Comparison of ENCODE assay signal across 8 cellular contexts in genomic region chrX:120380699-120381098, GRCh38. TPM values are rescaled to one million over a fixed set of nuclear protein-coding genes. Genes with fewer than 3 reads are reported as not detected.
DNase-seq lines count a peak whose midpoint lies in the region; ATAC-seq and TF ChIP-seq lines count a peak whose summit lies in the region.

No MANE protein-coding gene starts in this region.

- H3K36me3 ChIP-seq in vagina = no peaks in the 10 kb centered on the region
- H3K36me3 ChIP-seq in ovary = no peaks in the 10 kb centered on the region
- no peaks in the 10 kb centered on the region for H3K36me3 ChIP-seq in upper lobe of left lung

- H3K4me1 ChIP-seq in vagina = no peaks in the 10 kb centered on the region
- H3K4me1 ChIP-seq in ovary (ENCODE audit: insufficient read depth) = no peaks in the 10 kb centered on the region
- H3K4me1 ChIP-seq in upper lobe of left lung = no peaks in the 10 kb centered on the region

- ATAC-seq in naive thymus-derived CD8-positive, alpha-beta T cell = peak; percentile 72 to 82
- ATAC-seq in upper lobe of left lung (ENCODE audit: low FRiP score in 2 of 2) = no peak

- H3K27ac Mint-ChIP-seq in Calu3 (ENCODE audit: unreplicated experiment) = no peak overlapping the region
- H3K27ac Mint-ChIP-seq in naive thymus-derived CD8-positive, alpha-beta T cell = peak overlapping the region in 2 of 10 donors; percentile 17 to 18

- DNase-seq in Calu3 (peak; percentile 43), GM20000 (ENCODE audit: low spot score) (peak; percentile 5), NCI-H2107 treated with DMSO at 0.1 percent for 48 hours (lab: John Stamatoyannopoulos, UW; ENCODE audit: unreplicated experiment) (peak; percentile 38), astrocyte of the spinal cord (ENCODE audit: low read depth, low spot score) (peak; percentile 5), vagina (ENCODE audit: extremely low spot score in 2 of 2) (no peak), ovary (no peak), upper lobe of left lung (no peak)
- DNase-seq in naive thymus-derived CD8-positive, alpha-beta T cell = peak in 9 of 10 donors; percentile 1 to 64 (median 33)

- H3K27me3 ChIP-seq in vagina = no peaks in the 10 kb centered on the region
- H3K27me3 ChIP-seq in ovary = no peaks in the 10 kb centered on the region
- H3K27me3 ChIP-seq in upper lobe of left lung = no peaks in the 10 kb centered on the region

- no peaks in the 10 kb centered on the region for H3K9me3 Mint-ChIP-seq in Calu3 (ENCODE audit: low read depth, unreplicated experiment)
- no peaks in the 10 kb centered on the region for H3K9me3 Mint-ChIP-seq in naive thymus-derived CD8-positive, alpha-beta T cell

- peak; percentile 43 for TF ChIP-seq CTCF in Calu3 (IDR thresholded peaks at IDR 0.05; ENCODE audit: unreplicated experiment)
- TF ChIP-seq CTCF in GM20000 (IDR thresholded peaks at IDR 0.05; ENCODE audit: extremely low read depth, missing control alignments) = no peak
- TF ChIP-seq CTCF in astrocyte of the spinal cord (IDR thresholded peaks at IDR 0.05; ENCODE audit: low read depth, low read length) = peak; percentile 37
- TF ChIP-seq CTCF in vagina (IDR thresholded peaks at IDR 0.05) = no peak
- TF ChIP-seq CTCF in ovary (IDR thresholded peaks at IDR 0.05) = no peak
- peak in 3 of 6 experiments; percentile 26 to 42 (median 35) for TF ChIP-seq CTCF in upper lobe of left lung (IDR thresholded peaks at IDR 0.05)

- 38 to 43% (median 42%) methylated on average over 3 of the region's 3 CpGs for WGBS in ovary, 3 donors
- WGBS in upper lobe of left lung, 2 donors = 13 to 15% methylated on average over 3 of the region's 3 CpGs

- no peak for TF ChIP-seq EP300 in ovary (IDR thresholded peaks at IDR 0.05)
- TF ChIP-seq EP300 in upper lobe of left lung (IDR thresholded peaks at IDR 0.05) = no peak

- no peaks in the 10 kb centered on the region for H3K9me3 ChIP-seq in vagina
- H3K9me3 ChIP-seq in ovary = no peaks in the 10 kb centered on the region
- no peaks in the 10 kb centered on the region for H3K9me3 ChIP-seq in upper lobe of left lung

- no TSS peak for BruUV-seq in Calu3 (replicated peaks; lab: Mats Ljungman, UMichigan)

- no peak for TF ChIP-seq POLR2A in vagina (IDR thresholded peaks at IDR 0.05)
- TF ChIP-seq POLR2A in ovary (IDR thresholded peaks at IDR 0.05) = no peak
- no peak for TF ChIP-seq POLR2A in upper lobe of left lung (IDR thresholded peaks at IDR 0.05)

- H3K4me1 Mint-ChIP-seq in Calu3 (ENCODE audit: low read depth, unreplicated experiment) = peaks cover 10% of the 10 kb centered on the region
- H3K4me1 Mint-ChIP-seq in naive thymus-derived CD8-positive, alpha-beta T cell = peaks cover 0 to 8% (median 6%) of the 10 kb centered on the region in 4 donors

- CTCF ChIA-PET in Calu3 (lab: Charles Lee) = interaction anchor here (0.9 to 2.0 kb wide), 4 partner anchors 65 to 105 kb away, joined by 4 to 8 read pairs (median 4); no protein-coding TSS in a partner anchor

- no peak overlapping the region for H3K27ac ChIP-seq in vagina
- H3K27ac ChIP-seq in ovary = no peak overlapping the region
- H3K27ac ChIP-seq in upper lobe of left lung = no peak overlapping the region

- no peak overlapping the region for H3K4me3 ChIP-seq in astrocyte of the spinal cord (ENCODE audit: low read depth, low read length)
- H3K4me3 ChIP-seq in vagina = no peak overlapping the region
- no peak overlapping the region for H3K4me3 ChIP-seq in ovary
- H3K4me3 ChIP-seq in upper lobe of left lung = no peak overlapping the region

- H3K27me3 Mint-ChIP-seq in Calu3 (ENCODE audit: unreplicated experiment) = peaks cover 9% of the 10 kb centered on the region
- H3K27me3 Mint-ChIP-seq in naive thymus-derived CD8-positive, alpha-beta T cell = peaks cover 0 to 1% (median 0%) of the 10 kb centered on the region in 5 donors

- intact Hi-C loops in Calu3 (cut with micrococcal nuclease; ENCODE audit: unreplicated experiment) (loop anchor here (1.0 to 2.0 kb wide), 2 partner anchors 72 to 95 kb away; no protein-coding TSS in a partner anchor), vagina (cut with DNase I) (no loop called here), ovary (cut with DNase I) (no loop called here)

- H3K4me3 Mint-ChIP-seq in Calu3 (ENCODE audit: low read depth, unreplicated experiment) = no peak overlapping the region
- H3K4me3 Mint-ChIP-seq in naive thymus-derived CD8-positive, alpha-beta T cell = no peak overlapping the region

- peaks cover 4% of the 10 kb centered on the region for H3K36me3 Mint-ChIP-seq in Calu3 (ENCODE audit: insufficient read depth, unreplicated experiment)
- H3K36me3 Mint-ChIP-seq in naive thymus-derived CD8-positive, alpha-beta T cell = no peaks in the 10 kb centered on the region

- in situ Hi-C loops in astrocyte of the spinal cord (cut with HindIII; ENCODE audit: low sequenced_read_pairs) = no loop called here

- POLR2A ChIA-PET in naive thymus-derived CD8-positive, alpha-beta T cell (lab: Charles Lee) = interaction anchor here (1.6 kb wide), 1 partner anchor 72 kb away, joined by 5 read pairs; no protein-coding TSS in a partner anchor

RNA-seq across cellular contexts. Expression of gene ATP1B4, which starts 18.8 kb away (rescaled TPM):
- total RNA-seq in Calu3 (2022) = not detected in 2 replicates
- total RNA-seq in naive thymus-derived CD8-positive, alpha-beta T cell = not detected
- polyA plus RNA-seq in naive thymus-derived CD8-positive, alpha-beta T cell = not detected
- 0.74 TPM for total RNA-seq in vagina
- not detected for total RNA-seq in ovary
- polyA plus RNA-seq in ovary = not detected
- total RNA-seq in upper lobe of left lung = not detected

Comparison
In these comparisons a context has a peak if more than half of its experiments do, and no peak if none do; other contexts are left out.
1. DNase-seq: peak in Calu3 (single experiment), GM20000 (single experiment), NCI-H2107 treated with DMSO at 0.1 percent for 48 hours (single experiment), astrocyte of the spinal cord (single experiment) and naive thymus-derived CD8-positive, alpha-beta T cell (9 of 10); none in vagina (0 of 2), ovary (0 of 5) and upper lobe of left lung (0 of 2).
2. CTCF ChIP-seq: peak in Calu3 (single experiment) and astrocyte of the spinal cord (single experiment); none in GM20000 (single experiment), vagina (0 of 3) and ovary (0 of 3).
3. ATAC-seq: peak in naive thymus-derived CD8-positive, alpha-beta T cell (2 of 2); none in upper lobe of left lung (0 of 2).